Comparison of ENCODE assay signal across 7 cellular contexts in genomic region chr17:3890082-3890892, GRCh38. TPM values are rescaled to one million over a fixed set of nuclear protein-coding genes. Genes with fewer than 3 reads are reported as not detected.
DNase-seq lines count a peak whose midpoint lies in the region; ATAC-seq, FAIRE-seq and TF ChIP-seq lines count a peak whose summit lies in the region.

No MANE protein-coding gene starts in this region.

- no peak overlapping the region for H4K91ac ChIP-seq in H9 (ENCODE audit: insufficient read length, low read depth, low read length)

- no peak overlapping the region for H2BK120ac ChIP-seq in H9 (ENCODE audit: low read depth, low read length, poor library complexity, severe bottlenecking)

- no peak overlapping the region for H3K23ac ChIP-seq in H9 (ENCODE audit: insufficient read length, low read depth, low read length)

- no peak overlapping the region for H4K5ac ChIP-seq in H9 (ENCODE audit: insufficient read length, low read depth, low read length)

- H3K56ac ChIP-seq in H9 (ENCODE audit: insufficient read length, low read depth, low read length) = no peak overlapping the region

- H3K79me2 ChIP-seq in astrocyte (ENCODE audit: insufficient read depth, low read length) (peaks cover 27% of the 10 kb centered on the region), H9 (ENCODE audit: insufficient read depth, low read length) (no peaks in the 10 kb centered on the region)

- no peak overlapping the region for H4K8ac ChIP-seq in H9 (replicated peaks; ENCODE audit: insufficient read length, low read depth, low read length)

- FAIRE-seq in astrocyte (lab: Jason Lieb, UNC) = no peak

- H3K27ac Mint-ChIP-seq in astrocyte (ENCODE audit: unreplicated experiment) (peak overlapping the region; percentile 63), H9 (no peak overlapping the region; a peak in 1 of 7 replicates)

- H3K27me3 Mint-ChIP-seq in astrocyte (ENCODE audit: low read depth, unreplicated experiment) (no peaks in the 10 kb centered on the region), H9 (ENCODE audit: low read depth) (peaks cover 12% of the 10 kb centered on the region)

- H2BK5ac ChIP-seq in H9 (ENCODE audit: insufficient read length, low read length) = no peak overlapping the region

- no peak overlapping the region for H3T11ph ChIP-seq in H9 (ENCODE audit: low read length)

- H3K36me3 ChIP-seq in astrocyte (ENCODE audit: insufficient read depth, low read length) = no peaks in the 10 kb centered on the region
- H3K36me3 ChIP-seq in thoracic aorta = no peaks in the 10 kb centered on the region

- H3K18ac ChIP-seq in H9 (ENCODE audit: insufficient read length, low read depth, low read length) = no peak overlapping the region

- H3K9ac ChIP-seq in astrocyte (ENCODE audit: low read length) (peak overlapping the region; percentile 78), H9 (ENCODE audit: extremely low read depth, insufficient read length, low read length) (no peak overlapping the region)

- no peaks in the 10 kb centered on the region for H3K9me3 ChIP-seq in astrocyte (ENCODE audit: insufficient read depth, low read depth, low read length)
- no peaks in the 10 kb centered on the region for H3K9me3 ChIP-seq in thoracic aorta
- no peaks in the 10 kb centered on the region for H3K9me3 ChIP-seq in H9 (ENCODE audit: control insufficient read depth, low read depth, low read length)

- H2BK12ac ChIP-seq in H9 (ENCODE audit: insufficient read length, low read depth, low read length) = no peak overlapping the region

- TF ChIP-seq CTCF in astrocyte (IDR thresholded peaks at IDR 0.05; ENCODE audit: insufficient read depth, low read depth, low read length) = no peak
- no peak for TF ChIP-seq CTCF in thoracic aorta (IDR thresholded peaks at IDR 0.05)
- no peak for TF ChIP-seq CTCF in H9 (conservative IDR thresholded peaks at IDR 0.05)

- H3K4me3 ChIP-seq in astrocyte (ENCODE audit: insufficient read depth, low read depth, low read length) = peak overlapping the region; percentile 0
- H3K4me3 ChIP-seq in thoracic aorta = peak overlapping the region; percentile 41

- H2AK5ac ChIP-seq in H9 (ENCODE audit: insufficient read length, low read length) = no peak overlapping the region

- peaks cover 9% of the 10 kb centered on the region for H4K20me1 ChIP-seq in astrocyte (ENCODE audit: insufficient read depth, low read length)
- no peaks in the 10 kb centered on the region for H4K20me1 ChIP-seq in H9 (ENCODE audit: control insufficient read depth, insufficient read depth, insufficient read length)

- H3K9me3 Mint-ChIP-seq in astrocyte (ENCODE audit: unreplicated experiment) (no peaks in the 10 kb centered on the region), H9 (no peaks in the 10 kb centered on the region)

- no peak overlapping the region for H3K4ac ChIP-seq in H9 (ENCODE audit: low read depth, low read length)

- H3K27me3 ChIP-seq in astrocyte (ENCODE audit: insufficient read depth, low read length) (no peaks in the 10 kb centered on the region), thoracic aorta (replicated peaks; ENCODE audit: insufficient read depth) (no peaks in the 10 kb centered on the region), H9 (ENCODE audit: insufficient read depth, low read length) (no peaks in the 10 kb centered on the region; the same call in 1 of the 2 replicates)

- DNase-seq in DMS79 treated with DMSO at 0.1 percent for 48 hours (lab: John Stamatoyannopoulos, UW) = peak; percentile 29
- DNase-seq in NCI-H1436 treated with DMSO at 0.1 percent for 48 hours (lab: John Stamatoyannopoulos, UW) = peak; percentile 68
- peak; percentile 85 for DNase-seq in astrocyte (ENCODE audit: low read depth)
- peak; percentile 63 to 83 for DNase-seq in left colon
- peak; percentile 73 for DNase-seq in thoracic aorta (ENCODE audit: low spot score)
- DNase-seq in H9 = no peak

- no CpG with 5 or more reads among the region's 22 CpGs for WGBS in H9 (ENCODE audit: extremely low coverage, insufficient read length, low lambda C conversion rate)

- H3K36me3 Mint-ChIP-seq in astrocyte (ENCODE audit: low read depth, unreplicated experiment) (peaks cover 2% of the 10 kb centered on the region), H9 (ENCODE audit: insufficient read depth in 1 of 3, low read depth in 3 of 3) (peaks cover 0 to under 1% (median 0%) of the 10 kb centered on the region in 3 experiments; a peak in 2 of 7 replicates)

- H3K4me2 ChIP-seq in astrocyte (ENCODE audit: low read length) = peak overlapping the region; percentile 90
- no peak overlapping the region for H3K4me2 ChIP-seq in H9 (ENCODE audit: insufficient read depth, insufficient read length, low read length)

- H3K4me3 Mint-ChIP-seq in astrocyte (ENCODE audit: unreplicated experiment) (peak overlapping the region; percentile 28), H9 (no peak overlapping the region)

- H3K14ac ChIP-seq in H9 (ENCODE audit: insufficient read depth, low read length) = no peak overlapping the region

- H2AFZ ChIP-seq in astrocyte (ENCODE audit: low read depth, low read length) = peak overlapping the region; percentile 50
- no peak overlapping the region for H2AFZ ChIP-seq in H9 (ENCODE audit: low read length)

- intact Hi-C loops in left colon (cut with DNase I, micrococcal nuclease) = no loop called here

- ATAC-seq in left colon (no peak), thoracic aorta (ENCODE audit: insufficient number of reproducible peaks, low FRiP score, low read depth) (peak; percentile 34), HG02759 (IDR thresholded peaks at IDR 0.05; ENCODE audit: unreplicated experiment) (no peak)

- no peak overlapping the region for H2BK15ac ChIP-seq in H9 (ENCODE audit: low read depth, low read length)

- H3K23me2 ChIP-seq in H9 (ENCODE audit: insufficient read length, low read depth, low read length, poor library complexity, severe bottlenecking) = peaks cover 6% of the 10 kb centered on the region

- no peak overlapping the region for H2BK20ac ChIP-seq in H9 (ENCODE audit: low read depth, low read length, poor library complexity, severe bottlenecking)

- peaks cover 70% of the 10 kb centered on the region for H3K4me1 ChIP-seq in astrocyte (ENCODE audit: insufficient read depth, low read length)
- peaks cover 23 to 68% of the 10 kb centered on the region in 2 donors for H3K4me1 ChIP-seq in thoracic aorta (ENCODE audit: control insufficient read depth in 1 of 2, low read depth in 2 of 2)
- peaks cover 2% of the 10 kb centered on the region; the same call in 1 of the 2 replicates for H3K4me1 ChIP-seq in H9 (ENCODE audit: insufficient read depth, low read length)

- H3K79me1 ChIP-seq in H9 (ENCODE audit: insufficient read depth, low read depth, low read length, poor library complexity, severe bottlenecking) = no peaks in the 10 kb centered on the region

- H3K27ac ChIP-seq in astrocyte (ENCODE audit: low read depth, low read length) = peak overlapping the region; percentile 88
- peak overlapping the region; percentile 68 to 89 for H3K27ac ChIP-seq in thoracic aorta
- no peak overlapping the region for H3K27ac ChIP-seq in H9 (ENCODE audit: insufficient read length, low read depth, low read length)

- H3K4me1 Mint-ChIP-seq in astrocyte (ENCODE audit: low read depth, unreplicated experiment) (peaks cover 44% of the 10 kb centered on the region), H9 (peaks cover 32 to 54% of the 10 kb centered on the region in 2 experiments)

RNA-seq across cellular contexts. Expression of gene CAMKK1, which starts 2.6 kb away (rescaled TPM):
- total RNA-seq in astrocyte (3.8 and 5.1 TPM in 2 replicates), left colon (1 to 10 TPM; 5.0 to 6.3 TPM), thoracic aorta (1 to 10 TPM; 1.8 to 4.7 TPM), H9 (2021) (6.4 and 6.7 TPM in 2 replicates)

RNA-seq across cellular contexts. Expression of gene P2RX1, which starts 26.0 kb away (rescaled TPM):
- total RNA-seq in astrocyte (not detected in 2 replicates), left colon (1 to 10 TPM; 2.8 to 5.9 TPM), thoracic aorta (1 to 10 TPM in 1 of 2 donors, under 1 TPM in 1; 0.63 to 7.3 TPM), H9 (2021) (0.09 TPM in 1 of 2 replicates, not detected in the other)

RNA-seq across cellular contexts. Expression of gene NCBP3, which starts 44.2 kb away (rescaled TPM):
- total RNA-seq in astrocyte (44.5 and 46.7 TPM in 2 replicates), left colon (10 to 100 TPM; 35.9 to 42.5 TPM), thoracic aorta (10 to 100 TPM; 28.8 to 47.8 TPM), H9 (2021) (43.0 and 45.7 TPM in 2 replicates)
